ENCODE assay signal across 8 cellular contexts in the genomic region with DNA sequence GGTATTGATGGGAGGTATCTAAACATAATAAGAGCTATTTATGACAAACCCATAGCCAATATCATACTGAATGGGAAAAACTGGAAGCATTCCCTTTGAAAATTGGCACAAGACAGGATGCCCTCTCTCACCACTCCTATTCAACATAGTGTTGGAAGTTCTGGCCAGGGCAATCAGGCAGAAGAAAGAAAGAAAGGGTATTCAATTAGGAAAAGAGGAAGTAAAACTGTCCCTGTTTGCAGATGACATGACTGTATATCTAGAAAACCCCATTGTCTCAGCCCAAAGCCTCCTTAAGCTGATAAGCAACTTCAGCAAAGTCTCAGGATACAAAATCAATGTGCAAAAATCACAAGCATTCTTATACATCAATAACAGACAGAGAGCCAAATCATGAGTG. TPM values are rescaled to one million over a fixed set of nuclear protein-coding genes. Genes with fewer than 3 reads are reported as not detected.
"Had no signal": no experiment of that assay in that cellular context is flagged by ENCODE, and none has a peak within 500 bp of the region (broad histone marks: within the 10 kb centered on the region; RNA-seq: fewer than 3 reads in every experiment).

No MANE protein-coding gene starts in this region.

RNA-seq across cellular contexts. Expression of a gene that starts 6.3 kb away (rescaled TPM):
- total RNA-seq: activated CD4-positive, alpha-beta memory T cell treated with anti-CD3 and anti-CD28 coated beads for 36 hours; activated CD4-positive, alpha-beta T cell treated with anti-CD3 and anti-CD28 coated beads, Interleukin-2, amount 10 ng/mL, durations not matched to agents 24 days and 14 days; activated naive CD4-positive, alpha-beta T cell treated with anti-CD3 and anti-CD28 coated beads for 36 hours; activated naive CD4-positive, alpha-beta T cell treated with anti-CD3 and anti-CD28 coated beads, Interleukin-2, amount 50 U/mL, for 72 hours; activated T-helper 1 cell treated with anti-CD3 and anti-CD28 coated beads, Interleukin-12 subunit alpha, Interleukin-12 subunit beta, Interleukin-2, Interleukin-4 antibody, amounts not matched to agents 30 ng/mL and 10 ng/mL and 1 ng/mL, durations not matched to agents 14 hours and 24 hours and 36 hours; activated T-helper 17 cell treated with anti-CD3 and anti-CD28 coated beads, Interleukin-2, amount 50 U/mL, for 72 hours; T-helper 1 cell treated with Interleukin-12 subunit alpha and Interleukin-12 subunit beta and Interleukin-4 antibody, amounts not matched to agents 30 ng/mL and 1 ng/mL, for 36 hours; T-helper 2 cell treated with Interferon-gamma antibody and Interleukin-4, amounts not matched to agents 100 ng/mL and 5 ng/mL, for 36 hours had no signal
